In genomic region chr14:32397871-32398640, GRCh38 we compare ENCODE assay signal across 15 cellular contexts.
DNase-seq lines count a peak whose midpoint lies in the region; ATAC-seq and TF ChIP-seq lines count a peak whose summit lies in the region.
"Had no signal": no experiment of that assay in that cellular context is flagged by ENCODE, and none has a peak within 500 bp of the region (broad histone marks: within the 10 kb centered on the region; RNA-seq: fewer than 3 reads in every experiment).

No MANE protein-coding gene starts in this region.

- H3K4me3 ChIP-seq in osteoblast (ENCODE audit: insufficient read depth, low read length), result no peak overlapping the region
- H3K4me3 ChIP-seq: tibial nerve had no signal

- H3K4me1 ChIP-seq in osteoblast (ENCODE audit: insufficient read depth, low read length), result peaks cover 15% of the 10 kb centered on the region
- H3K4me1 ChIP-seq: tibial nerve had no signal

- no peaks in the 10 kb centered on the region for H4K20me1 ChIP-seq in osteoblast (ENCODE audit: insufficient read depth, low read length)

- DNase-seq in EL, result peak; percentile 44
- peak; percentile 34 for DNase-seq in RPMI7951 (ENCODE audit: low read depth)
- no peak for DNase-seq in epithelial cell of prostate (ENCODE audit: low read depth, low spot score)
- DNase-seq in osteoblast (ENCODE audit: insufficient read length, low spot score, missing footprints), result no peak
- no peak for DNase-seq in DMS153 (lab: John Stamatoyannopoulos, UW)
- DNase-seq: activated CD4-positive, alpha-beta T cell treated with anti-CD3 and anti-CD28 coated beads for 1 hour; activated effector memory CD4-positive, alpha-beta T cell treated with anti-CD3 and anti-CD28 coated beads, Interleukin-2, amount 50 U/mL, for 16 hours; HCEC 1CT; NCI-H1930; SHP77 had no signal

- H3K36me3 ChIP-seq in osteoblast (ENCODE audit: insufficient read depth, low read length), result no peaks in the 10 kb centered on the region
- H3K36me3 ChIP-seq: tibial nerve had no signal

- no peaks in the 10 kb centered on the region for H3K79me2 ChIP-seq in osteoblast (ENCODE audit: insufficient read depth, low read length)

- H3K27ac ChIP-seq in epithelial cell of prostate, result peak overlapping the region; percentile 76
- no peak overlapping the region for H3K27ac ChIP-seq in osteoblast (ENCODE audit: low read depth, low read length)
- H3K27ac ChIP-seq: HL-60, tibial nerve had no signal

- peak overlapping the region; percentile 46 for H3K4me2 ChIP-seq in osteoblast (ENCODE audit: insufficient read depth, low read length)

- H3K9me3 ChIP-seq in osteoblast (ENCODE audit: low read depth, low read length), result no peaks in the 10 kb centered on the region
- H3K9me3 ChIP-seq: tibial nerve had no signal

- no peak for TF ChIP-seq CTCF in osteoblast (IDR thresholded peaks at IDR 0.05; ENCODE audit: extremely low read depth, low read depth, low read length)

- ATAC-seq in HG03039 (IDR thresholded peaks at IDR 0.05; ENCODE audit: unreplicated experiment) (no peak), HG02588 (IDR thresholded peaks at IDR 0.05; ENCODE audit: unreplicated experiment) (no peak), HG02798 (IDR thresholded peaks at IDR 0.05; ENCODE audit: poor library complexity, unreplicated experiment) (no peak)

- H3K27me3 ChIP-seq in osteoblast (ENCODE audit: insufficient read depth, low read length), result peaks cover 20% of the 10 kb centered on the region
- H3K27me3 ChIP-seq: tibial nerve had no signal

- H2AFZ ChIP-seq in osteoblast (ENCODE audit: low read length), result peak overlapping the region; percentile 46

Comparison
In these comparisons a context has a peak if more than half of its experiments do, and no peak if none do; other contexts are left out.
1. DNase-seq: peak in EL (single experiment) and RPMI7951 (single experiment); none in epithelial cell of prostate (single experiment), osteoblast (single experiment) and DMS153 (single experiment).